8 cellular contexts compared by ENCODE assay signal in genomic region chr16:71846443-71846842, GRCh38. TPM values are rescaled to one million over a fixed set of nuclear protein-coding genes. Genes with fewer than 3 reads are reported as not detected.
DNase-seq lines count a peak whose midpoint lies in the region; ATAC-seq, FAIRE-seq and TF ChIP-seq lines count a peak whose summit lies in the region.

No MANE protein-coding gene starts in this region.

- H3K4me2 ChIP-seq in A549: peak overlapping the region; percentile 99

- CTCF ChIA-PET in A549 (lab: Yijun Ruan, JAX): interaction anchor here (1.2 to 2.4 kb wide), 2 partner anchors 36 to 115 kb away, joined by 3 to 11 read pairs; no protein-coding TSS in a partner anchor
- CTCF ChIA-PET in WTC11 (lab: Charles Lee): interaction anchor here (0.6 kb wide), 2 partner anchors 65 to 109 kb away, joined by 3 to 5 read pairs; no protein-coding TSS in a partner anchor

- peaks cover 12% of the 10 kb centered on the region for H3K4me1 Mint-ChIP-seq in WTC11

- peak overlapping the region; percentile 95 for H2AFZ ChIP-seq in neuron (ENCODE audit: low read depth, low read length)

- peaks cover 11 to 39% (median 21%) of the 10 kb centered on the region in 3 donors for H3K36me3 ChIP-seq in esophagus squamous epithelium
- H3K36me3 ChIP-seq in neuron (ENCODE audit: insufficient read depth, low read length): peaks cover 38% of the 10 kb centered on the region

- peaks cover 7% of the 10 kb centered on the region for H3K4me1 ChIP-seq in A549
- peaks cover 0 to 23% (median 13%) of the 10 kb centered on the region in 3 donors for H3K4me1 ChIP-seq in esophagus squamous epithelium
- H3K4me1 ChIP-seq in neuron (ENCODE audit: insufficient read depth, low read length): peaks cover 17% of the 10 kb centered on the region

- POLR2A ChIA-PET in A549 (lab: Yijun Ruan, JAX): interaction anchor here (1.0 kb wide), 1 partner anchor 48 kb away, joined by 4 read pairs; no protein-coding TSS in a partner anchor
- POLR2A ChIA-PET in WTC11 (lab: Charles Lee): no interaction called here

- peak overlapping the region; percentile 96 to 99 for H3K27ac ChIP-seq in A549
- peak overlapping the region; percentile 90 to 98 (median 94) for H3K27ac ChIP-seq in esophagus squamous epithelium

- TF ChIP-seq CTCF in A549 (IDR thresholded peaks at IDR 0.05) (no peak), WTC11 (IDR thresholded peaks at IDR 0.05) (no peak), esophagus squamous epithelium (IDR thresholded peaks at IDR 0.05) (no peak), GM13977 (IDR thresholded peaks at IDR 0.05; ENCODE audit: extremely low read depth, insufficient read depth, missing control alignments) (no peak)

- peaks cover 27% of the 10 kb centered on the region for H3K36me3 Mint-ChIP-seq in WTC11

- H3K4me3 ChIP-seq in A549 (peak overlapping the region; percentile 99), esophagus squamous epithelium (peak overlapping the region; percentile 78 to 99 (median 84)), neuron (ENCODE audit: low read length) (peak overlapping the region; percentile 80)

- TF ChIP-seq POLR2A in A549 (IDR thresholded peaks at IDR 0.05; ENCODE audit: low read length): no peak
- TF ChIP-seq POLR2A in esophagus squamous epithelium (IDR thresholded peaks at IDR 0.05): no peak

- WGBS in A549 (ENCODE audit: missing lambda C conversion rate): 6% methylated on average over 19 of the region's 19 CpGs
- WGBS in esophagus squamous epithelium, 2 donors: 0 to 4% methylated on average over 6 to 18 of the region's 19 CpGs

- H3K27ac Mint-ChIP-seq in WTC11: peak overlapping the region; percentile 91

- H3K9me3 Mint-ChIP-seq in WTC11: no peaks in the 10 kb centered on the region

- intact Hi-C loops in esophagus squamous epithelium (cut with DNase I): no loop called here

- H3K9me3 ChIP-seq in A549 (no peaks in the 10 kb centered on the region), esophagus squamous epithelium (no peaks in the 10 kb centered on the region), neuron (ENCODE audit: low read length) (no peaks in the 10 kb centered on the region)

- TF ChIP-seq EP300 in A549 (IDR thresholded peaks at IDR 0.05): no peak

- no peak for FAIRE-seq in A549 (lab: Jason Lieb, UNC)
- no peak for FAIRE-seq in HTR-8/SVneo (lab: Jason Lieb, UNC)

- peak overlapping the region; percentile 93 for H3K4me3 Mint-ChIP-seq in WTC11

- no peak for DNase-seq in A549 (ENCODE audit: low read depth in 1 of 2, low spot score in 1 of 2)
- DNase-seq in WTC11 (ENCODE audit: low spot score): peak; percentile 21
- DNase-seq in esophagus squamous epithelium (lab: John Stamatoyannopoulos, UW): no peak
- DNase-seq in HTR-8/SVneo (ENCODE audit: insufficient read length, low spot score): no peak
- DNase-seq in GM13977 (ENCODE audit: low spot score): no peak
- no peak for DNase-seq in SHP77 treated with DMSO at 0.1 percent for 48 hours (lab: John Stamatoyannopoulos, UW)

- TF ChIP-seq RAD21 in A549 (conservative IDR thresholded peaks at IDR 0.05 in 1 of 2, IDR thresholded peaks at IDR 0.05 in 1 of 2): no peak

- ATAC-seq in A549: peak in 1 of 2 experiments; percentile 11; a peak in 2 of 6 replicates
- ATAC-seq in GM21717 (IDR thresholded peaks at IDR 0.05; ENCODE audit: unreplicated experiment): peak; percentile 14
- ATAC-seq in WTC11: no peak

- peaks cover 2% of the 10 kb centered on the region; the same call in 1 of the 2 replicates for H3K27me3 Mint-ChIP-seq in WTC11 (ENCODE audit: low read depth)

- in situ Hi-C loops in GM13977 (cut with MboI; ENCODE audit: low pct_unique_long_range_greater_than_20kb, low sequenced_read_pairs, unreplicated experiment): no loop called here

- no peaks in the 10 kb centered on the region for H3K27me3 ChIP-seq in esophagus squamous epithelium
- no peaks in the 10 kb centered on the region for H3K27me3 ChIP-seq in neuron (ENCODE audit: insufficient read depth, low read length)

TF ChIP-seq in A549, 52 proteins besides CTCF, POLR2A, EP300 and RAD21:
- TF ChIP-seq TP53 (CRISPR knock-in tag; IDR thresholded peaks at IDR 0.05) (no peak), SMC3 (IDR thresholded peaks at IDR 0.05) (no peak), ZNF302 (CRISPR knock-in tag; IDR thresholded peaks at IDR 0.05) (no peak), CBX2 (IDR thresholded peaks at IDR 0.05; ENCODE audit: borderline replicate concordance, low read depth) (no peak)
TF ChIP-seq in A549: peak in this region for 0.

TF ChIP-seq in WTC11, 78 proteins besides CTCF, POLR2A, EP300 and RAD21 (continues in another document):
- TF ChIP-seq FOXP1 (CRISPR knock-in tag; IDR thresholded peaks at IDR 0.05; ENCODE audit: borderline replicate concordance) (no peak), OVOL2 (CRISPR knock-in tag; IDR thresholded peaks at IDR 0.05; ENCODE audit: borderline replicate concordance) (no peak), PRDM15 (CRISPR knock-in tag; IDR thresholded peaks at IDR 0.05) (no peak), ZNF671 (CRISPR knock-in tag; IDR thresholded peaks at IDR 0.05) (no peak), ZBTB43 (CRISPR knock-in tag; IDR thresholded peaks at IDR 0.05) (no peak)

RNA-seq across cellular contexts. Expression of gene ATXN1L, which starts 0.7 kb away (rescaled TPM):
- polyA plus RNA-seq in A549 (2011; rRNA removed) (16.9 and 18.2 TPM in 2 replicates), A549 (2017; fragmentation: RNase III; extraction: RNeasy Plus Mini Kit Qiagen cat#74134 plus additional on column Dnase treatment) (16.2 to 17.7 TPM (median 17.4 TPM) in 3 replicates)
- 7.9 and 10.5 TPM in 2 replicates for polyA plus RNA-seq in A549 (2012; cell fraction: cytosol; rRNA removed)
- 11.3 and 13.5 TPM in 2 replicates for polyA plus RNA-seq in A549 (2012; cell fraction: nucleus; rRNA removed)
- 20.2 and 20.8 TPM in 2 replicates for polyA minus RNA-seq in A549 (2011; rRNA and poly(A)+ RNA removed)
- total RNA-seq in WTC11 (2021) (21.5 to 23.2 TPM (median 23.0 TPM) in 3 replicates), esophagus squamous epithelium (10 to 100 TPM in 3 of 4 donors, 1 to 10 TPM in 1; 8.9 to 23.8 (median 15.6) TPM)

RNA-seq across cellular contexts. Expression of gene ZNF821, which starts 37.5 kb away (rescaled TPM):
- 3.6 and 4.5 TPM in 2 replicates for polyA plus RNA-seq in A549 (2011; rRNA removed)
- 4.0 and 4.3 TPM in 2 replicates for polyA plus RNA-seq in A549 (2012; cell fraction: cytosol; rRNA removed)
- 5.2 and 6.0 TPM in 2 replicates for polyA plus RNA-seq in A549 (2012; cell fraction: nucleus; rRNA removed)
- 2.7 to 3.8 TPM (median 3.4 TPM) in 3 replicates for polyA plus RNA-seq in A549 (2017; fragmentation: RNase III; extraction: RNeasy Plus Mini Kit Qiagen cat#74134 plus additional on column Dnase treatment)
- 3.5 and 5.4 TPM in 2 replicates for polyA minus RNA-seq in A549 (2011; rRNA and poly(A)+ RNA removed)
- 14.1 to 16.2 TPM (median 15.4 TPM) in 3 replicates for total RNA-seq in WTC11 (2021)
- total RNA-seq in esophagus squamous epithelium: 1 to 10 TPM; 2.5 to 8.2 (median 4.0) TPM

RNA-seq across cellular contexts. Expression of gene AP1G1, which starts 37.8 kb away (rescaled TPM):
- 85.6 and 98.0 TPM in 2 replicates for polyA plus RNA-seq in A549 (2011; rRNA removed)
- polyA plus RNA-seq in A549 (2012; cell fraction: cytosol; rRNA removed): 24.0 and 27.9 TPM in 2 replicates
- polyA plus RNA-seq in A549 (2012; cell fraction: nucleus; rRNA removed): 31.3 and 54.0 TPM in 2 replicates
- 38.1 to 40.7 TPM (median 38.6 TPM) in 3 replicates for polyA plus RNA-seq in A549 (2017; fragmentation: RNase III; extraction: RNeasy Plus Mini Kit Qiagen cat#74134 plus additional on column Dnase treatment)
- polyA minus RNA-seq in A549 (2011; rRNA and poly(A)+ RNA removed): 158 and 173 TPM in 2 replicates
- total RNA-seq in WTC11 (2021): 67.9 to 74.5 TPM (median 72.4 TPM) in 3 replicates
- 10 to 100 TPM; 51.7 to 90.1 (median 68.6) TPM for total RNA-seq in esophagus squamous epithelium

RNA-seq across cellular contexts. Expression of gene IST1, which starts 48.9 kb away (rescaled TPM):
- polyA plus RNA-seq in A549 (2011; rRNA removed) (290 and 297 TPM in 2 replicates), A549 (2017; fragmentation: RNase III; extraction: RNeasy Plus Mini Kit Qiagen cat#74134 plus additional on column Dnase treatment) (178 to 184 TPM (median 183 TPM) in 3 replicates)
- 112 and 121 TPM in 2 replicates for polyA plus RNA-seq in A549 (2012; cell fraction: cytosol; rRNA removed)
- polyA plus RNA-seq in A549 (2012; cell fraction: nucleus; rRNA removed): 118 and 185 TPM in 2 replicates
- 182 and 221 TPM in 2 replicates for polyA minus RNA-seq in A549 (2011; rRNA and poly(A)+ RNA removed)
- total RNA-seq in WTC11 (2021) (255 to 272 TPM (median 268 TPM) in 3 replicates), esophagus squamous epithelium (100 to 1,000 TPM; 115 to 172 (median 153) TPM)
